Comparison of ENCODE assay signal across 9 cellular contexts in genomic region chr13:113410472-113411201, GRCh38. TPM values are rescaled to one million over a fixed set of nuclear protein-coding genes. Genes with fewer than 3 reads are reported as not detected.
DNase-seq lines count a peak whose midpoint lies in the region; ATAC-seq and TF ChIP-seq lines count a peak whose summit lies in the region.
"Had no signal": no experiment of that assay in that cellular context is flagged by ENCODE, and none has a peak within 500 bp of the region (broad histone marks: within the 10 kb centered on the region; RNA-seq: fewer than 3 reads in every experiment).

No MANE protein-coding gene starts in this region.

- H3K4me1 ChIP-seq in hepatocyte (ENCODE audit: insufficient read depth) (peaks cover 11% of the 10 kb centered on the region), suprapubic skin (peaks cover 24% of the 10 kb centered on the region), endodermal cell (ENCODE audit: control insufficient read depth, insufficient read depth, low read length) (no peaks in the 10 kb centered on the region)

- no peak overlapping the region for H3K9ac ChIP-seq in endodermal cell (ENCODE audit: extremely low read depth, low read length, poor library complexity, severe bottlenecking)

- H3K27me3 Mint-ChIP-seq in endodermal cell (ENCODE audit: insufficient read depth) = no peaks in the 10 kb centered on the region

- no peaks in the 10 kb centered on the region for H3K4me1 Mint-ChIP-seq in endodermal cell

- peaks cover 4% of the 10 kb centered on the region for H3K9me3 Mint-ChIP-seq in endodermal cell

- DNase-seq in HS-27A (ENCODE audit: low read depth) = peak; percentile 53
- DNase-seq in WERI-Rb-1 = peak; percentile 82
- DNase-seq in hepatocyte (ENCODE audit: low spot score) = no peak
- DNase-seq in suprapubic skin (ENCODE audit: low spot score in 2 of 2) = peak in 1 of 2 donors; percentile 80
- no peak for DNase-seq in activated CD4-positive, alpha-beta T cell treated with anti-CD3 and anti-CD28 coated beads for 4 hours
- DNase-seq in Ammon's horn (ENCODE audit: low spot score) = no peak
- DNase-seq in endodermal cell = no peak
- DNase-seq: NCI-H345 had no signal

- TF ChIP-seq POLR2A in suprapubic skin (IDR thresholded peaks at IDR 0.05) = no peak

- no peak for TF ChIP-seq CTCF in WERI-Rb-1 (IDR thresholded peaks at IDR 0.05; ENCODE audit: low read depth, low read length)
- no peak for TF ChIP-seq CTCF in hepatocyte (IDR thresholded peaks at IDR 0.05; ENCODE audit: poor library complexity)
- no peak for TF ChIP-seq CTCF in suprapubic skin (IDR thresholded peaks at IDR 0.05)
- TF ChIP-seq CTCF in endodermal cell (conservative IDR thresholded peaks at IDR 0.05) = no peak

- H3K9me3 ChIP-seq in WERI-Rb-1 (ENCODE audit: severe bottlenecking) = peaks cover 8% of the 10 kb centered on the region
- H3K9me3 ChIP-seq in hepatocyte (ENCODE audit: low read depth) = no peaks in the 10 kb centered on the region
- no peaks in the 10 kb centered on the region for H3K9me3 ChIP-seq in suprapubic skin
- H3K9me3 ChIP-seq in endodermal cell (ENCODE audit: control insufficient read depth, low read length) = no peaks in the 10 kb centered on the region

- H3K4me3 Mint-ChIP-seq in endodermal cell = no peak overlapping the region

- H4K20me1 ChIP-seq in hepatocyte (ENCODE audit: insufficient read depth, poor library complexity, severe bottlenecking) = no peaks in the 10 kb centered on the region

- no peak overlapping the region; the same call in 1 of the 2 replicates for H3K4me3 ChIP-seq in WERI-Rb-1 (ENCODE audit: low read depth, low read length)
- H3K4me3 ChIP-seq in hepatocyte = no peak overlapping the region
- H3K4me3 ChIP-seq in suprapubic skin = peak overlapping the region; percentile 16
- no peak overlapping the region for H3K4me3 ChIP-seq in endodermal cell (ENCODE audit: low read length)

- peaks cover 2% of the 10 kb centered on the region for H3K36me3 Mint-ChIP-seq in endodermal cell (ENCODE audit: low read depth)

- H3K27me3 ChIP-seq in WERI-Rb-1 (ENCODE audit: insufficient read depth, low read depth, severe bottlenecking) (no peaks in the 10 kb centered on the region), hepatocyte (no peaks in the 10 kb centered on the region), suprapubic skin (peaks cover 30% of the 10 kb centered on the region), endodermal cell (ENCODE audit: control insufficient read depth, insufficient read depth, low read length, poor library complexity, severe bottlenecking) (no peaks in the 10 kb centered on the region)

- peak overlapping the region; percentile 73 for H3K27ac ChIP-seq in WERI-Rb-1
- peak overlapping the region; percentile 78 for H3K27ac ChIP-seq in hepatocyte
- H3K27ac ChIP-seq in suprapubic skin = peak overlapping the region; percentile 91
- no peak overlapping the region for H3K27ac ChIP-seq in endodermal cell (ENCODE audit: low read depth, low read length)

- no peak for ATAC-seq in GM18873 (IDR thresholded peaks at IDR 0.05; ENCODE audit: low FRiP score, unreplicated experiment)

- no peaks in the 10 kb centered on the region for H3K79me2 ChIP-seq in hepatocyte

- H2AFZ ChIP-seq in hepatocyte = no peak overlapping the region

- WGBS in hepatocyte (ENCODE audit: low lambda C conversion rate, missing lambda C conversion rate) = 78% methylated on average over 34 of the region's 34 CpGs
- 53% methylated on average over 15 of the region's 34 CpGs for WGBS in suprapubic skin
- 90% methylated on average over 21 to 34 of the region's 34 CpGs for WGBS in endodermal cell (ENCODE audit: insufficient coverage in 1 of 2, insufficient read length in 1 of 2), 2 experiments

- no peaks in the 10 kb centered on the region for H3K9me2 ChIP-seq in hepatocyte (replicated peaks; ENCODE audit: insufficient read depth)

- TF ChIP-seq EP300 in suprapubic skin (IDR thresholded peaks at IDR 0.05) = no peak

- H3K4me2 ChIP-seq in hepatocyte = peak overlapping the region; percentile 18

- H3K36me3 ChIP-seq in WERI-Rb-1 = no peaks in the 10 kb centered on the region
- H3K36me3 ChIP-seq in hepatocyte (replicated peaks; ENCODE audit: insufficient read depth, low read depth) = no peaks in the 10 kb centered on the region
- no peaks in the 10 kb centered on the region for H3K36me3 ChIP-seq in suprapubic skin
- H3K36me3 ChIP-seq in endodermal cell (ENCODE audit: control insufficient read depth, insufficient read depth, low read length) = no peaks in the 10 kb centered on the region

- no peak overlapping the region for H3K27ac Mint-ChIP-seq in endodermal cell

RNA-seq across cellular contexts. Expression of gene ADPRHL1, which starts 42.7 kb away (rescaled TPM):
- 1.1 and 1.2 TPM in 2 replicates for total RNA-seq in hepatocyte
- 0.58 and 1.0 TPM in 2 replicates for polyA plus RNA-seq in hepatocyte
- total RNA-seq in suprapubic skin = 1 to 10 TPM; 2.5 to 8.6 (median 5.5) TPM
- total RNA-seq in endodermal cell = 1 to 10 TPM; 1.6 to 2.9 TPM
- 2.7 TPM for polyA plus RNA-seq in endodermal cell (2013, experiment 1 of 2)
- 3.2 TPM for polyA plus RNA-seq in endodermal cell (2013, experiment 2 of 2)

RNA-seq across cellular contexts. Expression of gene GRTP1, which starts 46.7 kb away (rescaled TPM):
- total RNA-seq in hepatocyte = 20.3 and 22.7 TPM in 2 replicates
- polyA plus RNA-seq in hepatocyte = 20.4 and 22.1 TPM in 2 replicates
- total RNA-seq in suprapubic skin = 10 to 100 TPM; 23.5 to 40.8 (median 32.2) TPM
- total RNA-seq in endodermal cell = 10 to 100 TPM; 31.4 to 35.1 TPM
- polyA plus RNA-seq in endodermal cell (2013, experiment 1 of 2) = 7.6 TPM
- polyA plus RNA-seq in endodermal cell (2013, experiment 2 of 2) = 7.7 TPM

Comparison
In these comparisons a context has a peak if more than half of its experiments do, and no peak if none do; other contexts are left out.
1. DNase-seq: peak in HS-27A (single experiment) and WERI-Rb-1 (single experiment); none in hepatocyte (single experiment), activated CD4-positive, alpha-beta T cell treated with anti-CD3 and anti-CD28 coated beads for 4 hours (0 of 2), Ammon's horn (single experiment) and endodermal cell (single experiment).